Comparison of ENCODE assay signal across 8 cellular contexts in the genomic region with DNA sequence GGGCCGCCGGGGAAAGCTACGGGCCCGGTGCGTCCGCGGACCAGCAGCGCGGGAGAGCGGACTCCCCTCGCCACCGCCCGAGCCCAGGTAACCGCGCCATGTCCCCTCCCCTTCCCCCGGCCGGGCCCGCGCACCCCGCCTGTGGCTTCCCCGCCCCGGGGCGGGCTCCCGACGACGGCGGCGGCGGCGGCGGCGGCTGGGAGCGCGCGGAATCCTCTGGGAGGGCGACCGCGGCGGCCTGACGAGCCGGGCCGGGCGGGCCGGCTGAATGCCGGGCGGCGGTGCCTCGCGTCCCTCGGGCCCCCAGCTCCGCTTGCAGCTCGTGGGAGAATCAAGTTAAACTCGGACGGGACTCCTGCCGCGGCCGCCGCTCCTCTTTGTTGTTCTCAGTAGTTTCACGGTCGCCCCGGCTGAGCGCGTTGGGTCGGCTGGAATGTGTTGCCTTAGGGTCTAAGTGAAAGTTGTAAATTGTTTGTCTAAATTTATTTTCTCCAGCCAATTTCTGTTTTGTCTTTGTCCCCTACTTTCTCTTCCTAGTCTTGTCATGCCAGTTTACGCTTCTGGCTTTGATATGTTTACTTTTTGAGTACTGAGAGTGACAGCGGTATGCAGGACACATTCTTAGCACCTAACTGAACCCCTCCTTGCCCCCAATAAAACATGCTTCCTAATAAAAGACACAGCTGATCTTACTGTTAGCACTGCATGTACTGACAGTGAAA. TPM values are rescaled to one million over a fixed set of nuclear protein-coding genes. Genes with fewer than 3 reads are reported as not detected.
DNase-seq lines count a peak whose midpoint lies in the region; ATAC-seq and TF ChIP-seq lines count a peak whose summit lies in the region.

No MANE protein-coding gene starts in this region.

- peaks cover 58% of the 10 kb centered on the region for H3K4me1 Mint-ChIP-seq in activated T-helper 1 cell treated with anti-CD3 and anti-CD28 coated beads, Interleukin-12 subunit alpha, Interleukin-12 subunit beta, Interleukin-2, Interleukin-4 antibody, amounts not matched to agents 30 ng/mL and 10 ng/mL and 1 ng/mL, durations not matched to agents 14 hours and 24 hours and 36 hours (ENCODE audit: low read depth)
- peaks cover 57% of the 10 kb centered on the region in 2 donors for H3K4me1 Mint-ChIP-seq in natural killer cell

- H3K9me3 Mint-ChIP-seq in activated T-helper 1 cell treated with anti-CD3 and anti-CD28 coated beads, Interleukin-12 subunit alpha, Interleukin-12 subunit beta, Interleukin-2, Interleukin-4 antibody, amounts not matched to agents 30 ng/mL and 10 ng/mL and 1 ng/mL, durations not matched to agents 14 hours and 24 hours and 36 hours = no peaks in the 10 kb centered on the region
- H3K9me3 Mint-ChIP-seq in natural killer cell = no peaks in the 10 kb centered on the region

- peak overlapping the region; percentile 93 for H3K27ac Mint-ChIP-seq in activated T-helper 1 cell treated with anti-CD3 and anti-CD28 coated beads, Interleukin-12 subunit alpha, Interleukin-12 subunit beta, Interleukin-2, Interleukin-4 antibody, amounts not matched to agents 30 ng/mL and 10 ng/mL and 1 ng/mL, durations not matched to agents 14 hours and 24 hours and 36 hours
- peak overlapping the region; percentile 90 to 95 for H3K27ac Mint-ChIP-seq in natural killer cell

- intact Hi-C loops in activated T-helper 1 cell treated with anti-CD3 and anti-CD28 coated beads, Interleukin-12 subunit alpha, Interleukin-12 subunit beta, Interleukin-2, Interleukin-4 antibody, amounts not matched to agents 30 ng/mL and 10 ng/mL and 1 ng/mL, durations not matched to agents 14 hours and 24 hours and 36 hours (cut with micrococcal nuclease) = loop anchor here (1.0 to 10.0 kb wide), 9 partner anchors 9 to 1218 kb away; partner anchors contain the start of genes ACAA2, CXXC1, ELAC1 and MBD1
- intact Hi-C loops in natural killer cell (cut with micrococcal nuclease) = loop anchor here (5.0 kb wide), 2 partner anchors 63 to 167 kb away; partner anchors contain the start of genes ELAC1 and MEX3C

- H3K36me3 Mint-ChIP-seq in activated T-helper 1 cell treated with anti-CD3 and anti-CD28 coated beads, Interleukin-12 subunit alpha, Interleukin-12 subunit beta, Interleukin-2, Interleukin-4 antibody, amounts not matched to agents 30 ng/mL and 10 ng/mL and 1 ng/mL, durations not matched to agents 14 hours and 24 hours and 36 hours (ENCODE audit: low read depth) = peaks cover 9% of the 10 kb centered on the region
- no peaks in the 10 kb centered on the region for H3K36me3 Mint-ChIP-seq in natural killer cell

- ATAC-seq in GM18909 (IDR thresholded peaks at IDR 0.05; ENCODE audit: poor library complexity, unreplicated experiment) (peak; percentile 59), HG03280 (IDR thresholded peaks at IDR 0.05; ENCODE audit: unreplicated experiment) (peak; percentile 59), natural killer cell (peak; percentile 64 to 78 (median 68))

- H3K4me3 ChIP-seq in fibroblast of mammary gland (ENCODE audit: control insufficient read depth, low read depth, low read length) = peak overlapping the region; percentile 72

- TF ChIP-seq CTCF in fibroblast of mammary gland (conservative IDR thresholded peaks at IDR 0.05; ENCODE audit: control insufficient read depth, insufficient read depth, low read depth, low read length) = no peak
- TF ChIP-seq CTCF in natural killer cell (IDR thresholded peaks at IDR 0.05) = no peak

- DNase-seq in Ammon's horn (ENCODE audit: low spot score) = peak; percentile 67
- peak; percentile 46 to 50 for DNase-seq in NOMO-1 (lab: John Stamatoyannopoulos, UW; ENCODE audit: unreplicated experiment in 2 of 2)
- peak; percentile 65 for DNase-seq in activated T-helper 1 cell treated with anti-CD3 and anti-CD28 coated beads, Interleukin-12 subunit alpha, Interleukin-12 subunit beta, Interleukin-2, Interleukin-4 antibody, amounts not matched to agents 30 ng/mL and 10 ng/mL and 1 ng/mL, durations not matched to agents 14 hours and 24 hours and 36 hours (ENCODE audit: low spot score)
- DNase-seq in fibroblast of mammary gland (ENCODE audit: low read depth) = peak; percentile 30
- peak; percentile 68 for DNase-seq in natural killer cell
- DNase-seq in stimulated activated naive CD4-positive, alpha-beta T cell (lab: John Stamatoyannopoulos, UW) = peak; percentile 53 to 84 (median 68)

- H3K27me3 Mint-ChIP-seq in activated T-helper 1 cell treated with anti-CD3 and anti-CD28 coated beads, Interleukin-12 subunit alpha, Interleukin-12 subunit beta, Interleukin-2, Interleukin-4 antibody, amounts not matched to agents 30 ng/mL and 10 ng/mL and 1 ng/mL, durations not matched to agents 14 hours and 24 hours and 36 hours (ENCODE audit: insufficient read depth) = no peaks in the 10 kb centered on the region
- no peaks in the 10 kb centered on the region for H3K27me3 Mint-ChIP-seq in natural killer cell (ENCODE audit: low read depth in 2 of 2)

- H3K4me3 Mint-ChIP-seq in activated T-helper 1 cell treated with anti-CD3 and anti-CD28 coated beads, Interleukin-12 subunit alpha, Interleukin-12 subunit beta, Interleukin-2, Interleukin-4 antibody, amounts not matched to agents 30 ng/mL and 10 ng/mL and 1 ng/mL, durations not matched to agents 14 hours and 24 hours and 36 hours = peak overlapping the region; percentile 99
- H3K4me3 Mint-ChIP-seq in natural killer cell = peak overlapping the region; percentile 99

RNA-seq across cellular contexts. Expression of gene SMAD4, which starts 0.7 kb away (rescaled TPM):
- 84.4 and 88.7 TPM in 2 replicates for total RNA-seq in activated T-helper 1 cell treated with anti-CD3 and anti-CD28 coated beads, Interleukin-12 subunit alpha, Interleukin-12 subunit beta, Interleukin-2, Interleukin-4 antibody, amounts not matched to agents 30 ng/mL and 10 ng/mL and 1 ng/mL, durations not matched to agents 14 hours and 24 hours and 36 hours
- total RNA-seq in natural killer cell = 10 to 100 TPM; 63.4 to 92.7 (median 73.8) TPM

Comparison
In these comparisons a context has a peak if more than half of its experiments do, and no peak if none do; other contexts are left out.
1. Peak in every context shown above with its lines: DNase-seq, ATAC-seq and H3K4me3 ChIP-seq.